ENCODE assay signal across 8 cellular contexts in the genomic region with DNA sequence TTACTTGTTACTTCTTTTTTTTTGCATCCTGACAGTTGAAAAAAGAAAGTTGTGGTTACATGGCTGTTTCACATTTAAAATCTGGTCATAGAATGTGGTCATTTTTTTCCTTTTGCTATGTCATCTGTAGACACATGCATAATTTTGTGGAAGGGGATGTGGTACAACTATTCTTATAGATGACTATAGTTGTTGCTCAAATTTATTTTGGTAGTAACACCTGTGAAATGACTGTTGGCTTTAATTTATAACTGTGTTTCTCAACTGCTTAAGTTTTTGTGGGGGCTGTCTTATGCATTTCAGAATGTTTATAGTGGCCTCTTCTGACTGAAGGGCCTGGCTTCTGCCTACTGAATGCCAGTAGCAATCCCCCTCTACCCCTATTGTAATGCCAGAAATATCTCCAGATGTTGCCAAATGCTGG.
DNase-seq lines count a peak whose midpoint lies in the region; ATAC-seq, FAIRE-seq and TF ChIP-seq lines count a peak whose summit lies in the region.

No MANE protein-coding gene starts in this region.

- TF ChIP-seq CTCF in kidney (IDR thresholded peaks at IDR 0.05; ENCODE audit: borderline replicate concordance, extremely low read depth, insufficient read depth) = no peak
- TF ChIP-seq CTCF in upper lobe of right lung (IDR thresholded peaks at IDR 0.05) = no peak

- H3K27me3 ChIP-seq in upper lobe of right lung = no peaks in the 10 kb centered on the region

- no peaks in the 10 kb centered on the region for H3K9me3 ChIP-seq in kidney (ENCODE audit: control insufficient read depth in 1 of 2, low read length in 2 of 2)
- H3K9me3 ChIP-seq in upper lobe of right lung = no peaks in the 10 kb centered on the region

- no peak overlapping the region for H3K4me3 ChIP-seq in kidney (ENCODE audit: low read length in 2 of 2)
- no peak overlapping the region for H3K4me3 ChIP-seq in upper lobe of right lung

- peaks cover 6 to 12% of the 10 kb centered on the region in 2 donors for H3K36me3 ChIP-seq in kidney (ENCODE audit: control insufficient read depth in 1 of 2, insufficient read depth in 2 of 2, low read length in 2 of 2)
- H3K36me3 ChIP-seq in upper lobe of right lung = peaks cover 64% of the 10 kb centered on the region

- H3K4me1 ChIP-seq in kidney (ENCODE audit: control insufficient read depth in 1 of 2, insufficient read depth in 1 of 2, low read depth in 1 of 2, low read length in 2 of 2) (no peaks in the 10 kb centered on the region), upper lobe of right lung (no peaks in the 10 kb centered on the region)

- no peak for FAIRE-seq in kidney (lab: Jason Lieb, UNC)

- H3K27ac ChIP-seq in kidney (ENCODE audit: low read depth in 2 of 2, low read length in 2 of 2) = no peak overlapping the region
- no peak overlapping the region for H3K27ac ChIP-seq in upper lobe of right lung

- DNase-seq in central memory CD4-positive, alpha-beta T cell = peak; percentile 1
- DNase-seq in kidney (no peak), DMS 273 treated with DMSO at 0.1 percent for 48 hours (lab: John Stamatoyannopoulos, UW) (no peak), SW480 (ENCODE audit: low spot score) (no peak), upper lobe of right lung (no peak)

- ATAC-seq in GM18511 (IDR thresholded peaks at IDR 0.05; ENCODE audit: unreplicated experiment) (peak; percentile 99), GM21576 (IDR thresholded peaks at IDR 0.05; ENCODE audit: unreplicated experiment) (peak; percentile 94), HG03565 (IDR thresholded peaks at IDR 0.05; ENCODE audit: unreplicated experiment) (peak; percentile 98), upper lobe of right lung (no peak)

- no peak overlapping the region for H3K9ac ChIP-seq in kidney (ENCODE audit: low read length in 2 of 2)

- intact Hi-C loops in kidney (cut with DNase I) (no loop called here), upper lobe of right lung (cut with DNase I) (no loop called here)
